1 cellular context compared by ENCODE assay signal in the genomic region with DNA sequence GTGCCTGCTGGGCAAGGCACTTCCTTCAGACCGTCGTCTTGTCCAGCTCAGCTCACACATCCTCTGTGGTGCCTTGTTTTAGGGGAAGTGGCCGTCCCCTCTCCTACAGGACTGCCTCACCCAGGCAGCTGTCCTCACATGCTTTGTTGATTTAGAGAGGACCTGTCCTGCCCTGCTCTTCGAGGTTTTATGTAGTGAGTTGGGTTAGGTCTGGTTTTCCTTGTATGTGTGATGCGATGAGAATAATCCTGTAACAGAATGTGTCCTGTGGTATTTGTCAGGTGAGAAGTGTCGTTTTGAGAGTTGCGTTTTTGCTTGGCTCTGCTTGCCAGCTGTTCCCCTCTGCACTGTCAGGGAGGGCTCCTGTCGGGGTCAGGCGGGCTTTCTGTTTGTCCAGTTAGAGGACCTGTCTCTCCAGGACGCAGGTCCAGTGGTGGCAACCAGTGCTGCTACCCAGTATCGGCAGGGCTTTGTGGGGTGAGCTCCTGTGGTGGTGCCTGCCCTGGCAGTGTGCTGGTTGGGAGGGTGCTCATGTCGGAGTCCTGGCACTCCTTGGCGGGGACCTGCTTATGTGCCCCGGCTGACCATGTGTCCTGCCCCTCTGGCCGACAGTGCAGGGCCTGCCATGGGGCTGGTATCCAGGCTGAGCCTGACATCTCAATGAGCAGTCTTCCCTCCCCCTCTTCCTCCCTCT.
TF ChIP-seq lines count a peak whose summit lies in the region.

No MANE protein-coding gene starts in this region.

TF ChIP-seq in HCT116, 20 proteins besides CTCF, POLR2A, EP300 and RAD21 (continued from another document):
- TF ChIP-seq YY1 (IDR thresholded peaks at IDR 0.05; ENCODE audit: extremely low read depth, insufficient replicate concordance, low read depth, low read length) (no peak), FOSL1 (IDR thresholded peaks at IDR 0.05; ENCODE audit: low read depth) (no peak), CBX3 (IDR thresholded peaks at IDR 0.05; ENCODE audit: low read depth) (no peak), ZNF274 (IDR thresholded peaks at IDR 0.05; ENCODE audit: low read depth, low read length) (no peak), EGR1 (IDR thresholded peaks at IDR 0.05; ENCODE audit: low read depth) (no peak), EZH2 (IDR thresholded peaks at IDR 0.05) (no peak), ZFX (IDR thresholded peaks at IDR 0.05) (no peak), CEBPB (IDR thresholded peaks at IDR 0.05; ENCODE audit: low read depth) (no peak), SIN3A (IDR thresholded peaks at IDR 0.05; ENCODE audit: low read depth) (no peak), POLR2AphosphoS5 (IDR thresholded peaks at IDR 0.05; ENCODE audit: low read depth, low read length) (no peak)
- TF ChIP-seq, protein P1, sequence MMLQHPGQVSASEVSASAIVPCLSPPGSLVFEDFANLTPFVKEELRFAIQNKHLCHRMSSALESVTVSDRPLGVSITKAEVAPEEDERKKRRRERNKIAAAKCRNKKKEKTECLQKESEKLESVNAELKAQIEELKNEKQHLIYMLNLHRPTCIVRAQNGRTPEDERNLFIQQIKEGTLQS (IDR thresholded peaks at IDR 0.05): no peak
